Comparison of ENCODE assay signal across 1 cellular context in genomic region chr3:43587303-43587702, GRCh38.
TF ChIP-seq lines count a peak whose summit lies in the region.

No MANE protein-coding gene starts in this region.

TF ChIP-seq in K562, 482 proteins besides CTCF, POLR2A, EP300 and RAD21 (continued from another document):
- no peak for TF ChIP-seq E2F5 (CRISPR knock-in tag; IDR thresholded peaks at IDR 0.05)
